13 cellular contexts compared by ENCODE assay signal in genomic region chr15:85405467-85405866, GRCh38. TPM values are rescaled to one million over a fixed set of nuclear protein-coding genes. Genes with fewer than 3 reads are reported as not detected.
DNase-seq lines count a peak whose midpoint lies in the region; FAIRE-seq and TF ChIP-seq lines count a peak whose summit lies in the region.
"Had no signal": no experiment of that assay in that cellular context is flagged by ENCODE, and none has a peak within 500 bp of the region (broad histone marks: within the 10 kb centered on the region; RNA-seq: fewer than 3 reads in every experiment).

No MANE protein-coding gene starts in this region.

- no peak for DNase-seq in CD8-positive, alpha-beta memory T cell
- DNase-seq in Karpas-422 (no peak), endothelial cell of umbilical vein (ENCODE audit: low read depth, low spot score) (no peak), prostate gland (ENCODE audit: low spot score) (peak; percentile 27), CD1c-positive myeloid dendritic cell (ENCODE audit: extremely low spot score) (no peak), DMS153 (lab: John Stamatoyannopoulos, UW) (no peak), HuH-7 (ENCODE audit: low spot score) (no peak)
- DNase-seq: activated effector memory CD4-positive, alpha-beta T cell treated with anti-CD3 and anti-CD28 coated beads, Interleukin-2, amount 50 U/mL, for 16 hours; NCI-H524 treated with DMSO at 0.1 percent for 48 hours; SHP77 treated with DMSO at 0.1 percent for 48 hours; stimulated activated CD4-positive, alpha-beta T cell treated with anti-CD3 and anti-CD28 coated beads, Interleukin-1b, Interleukin-23, amount 100 ng/mL, for 48 hours had no signal

- H3K79me2 ChIP-seq in Karpas-422 (ENCODE audit: low read length) (peaks cover 99% of the 10 kb centered on the region), endothelial cell of umbilical vein (ENCODE audit: control insufficient read depth, insufficient read depth, low read length) (peaks cover 84% of the 10 kb centered on the region)

- dilution Hi-C loops in endothelial cell of umbilical vein (cut with MboI; ENCODE audit: extremely low pct_ligation_motif_present, low sequenced_read_pairs), result no loop called here

- no peak overlapping the region for H2AFZ ChIP-seq in Karpas-422 (ENCODE audit: low read length)
- H2AFZ ChIP-seq in endothelial cell of umbilical vein (ENCODE audit: low read depth, low read length), result no peak overlapping the region
- H2AFZ ChIP-seq: parathyroid adenoma had no signal

- H3K4me2 ChIP-seq in Karpas-422 (ENCODE audit: low read depth, low read length, poor library complexity, severe bottlenecking) (peak overlapping the region; percentile 72), endothelial cell of umbilical vein (ENCODE audit: insufficient read depth, low read length) (peak overlapping the region; percentile 60)

- peaks cover 3% of the 10 kb centered on the region for H3K9me1 ChIP-seq in endothelial cell of umbilical vein (replicated peaks; ENCODE audit: control insufficient read depth, extremely low read depth, insufficient read depth, low read length)

- H3K9me3 ChIP-seq in CD8-positive, alpha-beta memory T cell (ENCODE audit: low read length), result no peaks in the 10 kb centered on the region
- H3K9me3 ChIP-seq in Karpas-422 (ENCODE audit: low read length) (no peaks in the 10 kb centered on the region), endothelial cell of umbilical vein (replicated peaks; ENCODE audit: control insufficient read depth, insufficient read depth, low read length) (no peaks in the 10 kb centered on the region), prostate gland (no peaks in the 10 kb centered on the region)

- no peak overlapping the region for H3K4me3 Mint-ChIP-seq in CD8-positive, alpha-beta memory T cell

- H3K27ac Mint-ChIP-seq in CD8-positive, alpha-beta memory T cell, result peak overlapping the region in 7 of 8 donors; percentile 19 to 72 (median 38)

- POLR2A ChIA-PET in CD8-positive, alpha-beta memory T cell (lab: Charles Lee), result no interaction called here
- POLR2A ChIA-PET in endothelial cell of umbilical vein (lab: Charles Lee), result interaction anchor here (0.6 to 1.8 kb wide), 3 partner anchors 8 to 27 kb away, joined by 5 to 13 read pairs (median 6); partner anchors contain the start of gene AKAP13

- H3K4me3 ChIP-seq in CD8-positive, alpha-beta memory T cell (ENCODE audit: low read length), result no peak overlapping the region
- H3K4me3 ChIP-seq in Karpas-422 (ENCODE audit: low read length) (no peak overlapping the region), endothelial cell of umbilical vein (replicated peaks in 1 of 3; ENCODE audit: insufficient read depth in 1 of 3, low read depth in 1 of 3, low read length in 3 of 3) (no peak overlapping the region), prostate gland (no peak overlapping the region)

- TF ChIP-seq POLR2A in endothelial cell of umbilical vein (IDR thresholded peaks at IDR 0.05; ENCODE audit: low read depth, low read length), result no peak
- TF ChIP-seq POLR2A in prostate gland (IDR thresholded peaks at IDR 0.05), result no peak

- no peaks in the 10 kb centered on the region for H3K9me3 Mint-ChIP-seq in CD8-positive, alpha-beta memory T cell

- TF ChIP-seq CTCF in endothelial cell of umbilical vein (IDR thresholded peaks at IDR 0.05; ENCODE audit: extremely low read depth in 1 of 2, insufficient read depth in 1 of 2, low read depth in 1 of 2, low read length in 2 of 2) (no peak), prostate gland (IDR thresholded peaks at IDR 0.05) (no peak)

- peaks cover 72 to 90% (median 85%) of the 10 kb centered on the region in 3 donors for H3K4me1 Mint-ChIP-seq in CD8-positive, alpha-beta memory T cell

- FAIRE-seq in endothelial cell of umbilical vein (lab: Jason Lieb, UNC), result no peak

- intact Hi-C loops in endothelial cell of umbilical vein (cut with micrococcal nuclease), result loop anchor here (1.0 kb wide), 1 partner anchor 25 kb away; the partner anchor contains the start of gene AKAP13
- intact Hi-C loops in prostate gland (cut with DNase I), result no loop called here

- H3K36me3 Mint-ChIP-seq in CD8-positive, alpha-beta memory T cell, result peaks cover 0 to 2% (median 0%) of the 10 kb centered on the region in 3 donors

- CTCF ChIA-PET in CD8-positive, alpha-beta memory T cell (lab: Charles Lee), result interaction anchor here (1.1 to 2.5 kb wide), 5 partner anchors 8 to 109 kb away, joined by 3 to 14 read pairs (median 5); no protein-coding TSS in a partner anchor
- CTCF ChIA-PET in endothelial cell of umbilical vein (lab: Charles Lee), result interaction anchor here (0.7 to 4.1 kb wide), 12 partner anchors 8 to 115 kb away, joined by 3 to 43 read pairs (median 7); no protein-coding TSS in a partner anchor

- WGBS in prostate gland, result 11% methylated on average over 3 of the region's 3 CpGs

- peaks cover 13% of the 10 kb centered on the region; the same call in 1 of the 2 replicates for H4K20me1 ChIP-seq in Karpas-422 (ENCODE audit: insufficient read depth, low read depth, low read length)
- H4K20me1 ChIP-seq in endothelial cell of umbilical vein (replicated peaks; ENCODE audit: control insufficient read depth, extremely low read depth, insufficient read depth, low read length), result no peaks in the 10 kb centered on the region

- H3K4me1 ChIP-seq in CD8-positive, alpha-beta memory T cell (ENCODE audit: insufficient read depth, low read length), result peaks cover 51% of the 10 kb centered on the region
- peaks cover 84% of the 10 kb centered on the region for H3K4me1 ChIP-seq in Karpas-422 (ENCODE audit: low read length)
- H3K4me1 ChIP-seq in endothelial cell of umbilical vein (ENCODE audit: control insufficient read depth, extremely low read depth, insufficient read depth, low read length), result peaks cover 56% of the 10 kb centered on the region
- peaks cover 8% of the 10 kb centered on the region for H3K4me1 ChIP-seq in prostate gland (replicated peaks)
- H3K4me1 ChIP-seq: parathyroid adenoma had no signal

- no peaks in the 10 kb centered on the region for H3K27me3 Mint-ChIP-seq in CD8-positive, alpha-beta memory T cell

- TSS peak; percentile 73 for BruUV-seq in endothelial cell of umbilical vein (replicated peaks; lab: Mats Ljungman, UMichigan)

- H3K27ac ChIP-seq in CD8-positive, alpha-beta memory T cell (ENCODE audit: low read depth, low read length), result no peak overlapping the region
- peak overlapping the region; percentile 88 for H3K27ac ChIP-seq in Karpas-422 (ENCODE audit: low read length)
- peak overlapping the region; percentile 75 for H3K27ac ChIP-seq in endothelial cell of umbilical vein (ENCODE audit: insufficient read depth, low read depth, low read length)
- H3K27ac ChIP-seq in prostate gland, result peak overlapping the region; percentile 31 to 41
- H3K27ac ChIP-seq: HL-60, parathyroid adenoma had no signal

- peak overlapping the region; percentile 51; the same call in 1 of the 2 replicates for H3K9ac ChIP-seq in Karpas-422 (ENCODE audit: low read length)
- peak overlapping the region; percentile 59 for H3K9ac ChIP-seq in endothelial cell of umbilical vein (replicated peaks; ENCODE audit: extremely low read depth, insufficient read depth, low read length)
- H3K9ac ChIP-seq: parathyroid adenoma had no signal

- H3K9me2 ChIP-seq in Karpas-422 (replicated peaks; ENCODE audit: insufficient read depth, low read length), result no peaks in the 10 kb centered on the region

- no peaks in the 10 kb centered on the region for H3K27me3 ChIP-seq in CD8-positive, alpha-beta memory T cell (ENCODE audit: insufficient read depth, low read length, poor library complexity, severe bottlenecking)
- H3K27me3 ChIP-seq in Karpas-422 (ENCODE audit: low read length) (no peaks in the 10 kb centered on the region), endothelial cell of umbilical vein (ENCODE audit: control insufficient read depth in 2 of 2, insufficient read depth in 2 of 2, low read length in 2 of 2) (no peaks in the 10 kb centered on the region), prostate gland (replicated peaks; ENCODE audit: insufficient read depth) (no peaks in the 10 kb centered on the region)

- H3K36me3 ChIP-seq in CD8-positive, alpha-beta memory T cell (ENCODE audit: insufficient read depth, low read length), result no peaks in the 10 kb centered on the region
- H3K36me3 ChIP-seq in Karpas-422 (ENCODE audit: insufficient read depth, low read length) (no peaks in the 10 kb centered on the region), endothelial cell of umbilical vein (ENCODE audit: control insufficient read depth in 2 of 2, extremely low read depth in 1 of 2, insufficient read depth in 2 of 2, low read length in 2 of 2) (no peaks in the 10 kb centered on the region), prostate gland (no peaks in the 10 kb centered on the region)

TF ChIP-seq in endothelial cell of umbilical vein, 7 proteins besides CTCF, POLR2A, EP300 and RAD21:
- TF ChIP-seq POLR2AphosphoS5 (IDR thresholded peaks at IDR 0.05; ENCODE audit: insufficient read depth, low read depth, low read length) (no peak), GATA2 (IDR thresholded peaks at IDR 0.05; ENCODE audit: insufficient read depth, insufficient read length, low read depth, low read length) (no peak), FOS (IDR thresholded peaks at IDR 0.05; ENCODE audit: borderline replicate concordance, insufficient read depth, low read length) (no peak), JUN (IDR thresholded peaks at IDR 0.05; ENCODE audit: borderline replicate concordance, insufficient read depth, insufficient read length, low read depth) (no peak), MAX (IDR thresholded peaks at IDR 0.05; ENCODE audit: insufficient read depth, insufficient read length) (no peak), EZH2 (IDR thresholded peaks at IDR 0.05; ENCODE audit: borderline replicate concordance, low read depth, low read length, severe bottlenecking) (no peak), MYC (IDR thresholded peaks at IDR 0.05; ENCODE audit: low read depth, low read length) (no peak)

RNA-seq across cellular contexts. Expression of gene AKAP13, which starts 25.1 kb away (rescaled TPM):
- total RNA-seq in CD8-positive, alpha-beta memory T cell, result 100 to 1,000 TPM; 109 to 113 TPM
- polyA plus RNA-seq in CD8-positive, alpha-beta memory T cell, result 234 TPM
- total RNA-seq in Karpas-422 (2014; rRNA removed; shearing (Covaris generic); ENCODE audit: low replicate concordance), result 156 and 166 TPM in 2 replicates
- total RNA-seq in endothelial cell of umbilical vein (80.3 and 87.8 TPM in 2 replicates), prostate gland (100 to 1,000 TPM; 102 to 195 TPM)
- polyA plus RNA-seq in endothelial cell of umbilical vein, result 20.8 and 22.8 TPM in 2 replicates
- polyA plus RNA-seq in endothelial cell of umbilical vein (2011; cell fraction: cytosol; rRNA removed), result 14.3 and 15.7 TPM in 2 replicates
- 56.1 and 74.7 TPM in 2 replicates for polyA plus RNA-seq in endothelial cell of umbilical vein (2011; cell fraction: nucleus; rRNA removed)
- 30.6 and 35.5 TPM in 2 replicates for polyA plus RNA-seq in endothelial cell of umbilical vein (2012)
- 113 and 119 TPM in 2 replicates for polyA minus RNA-seq in endothelial cell of umbilical vein
- polyA minus RNA-seq in endothelial cell of umbilical vein (2011; cell fraction: cytosol; rRNA and poly(A)+ RNA removed), result 55.7 TPM
- 234 and 316 TPM in 2 replicates for polyA minus RNA-seq in endothelial cell of umbilical vein (2011; cell fraction: nucleus; rRNA and poly(A)+ RNA removed)
